Comparison of ENCODE assay signal across 8 cellular contexts in genomic region chr12:76032043-76032981, GRCh38. TPM values are rescaled to one million over a fixed set of nuclear protein-coding genes. Genes with fewer than 3 reads are reported as not detected.
A peak's percentile ranks its signal among the peaks of the same experiment; 100 is the strongest.
DNase-seq lines count a peak whose midpoint lies in the region; ATAC-seq and TF ChIP-seq lines count a peak whose summit lies in the region.

No MANE protein-coding gene starts in this region.

- peak overlapping the region; percentile 100 for H3K4me2 ChIP-seq in IMR-90 (ENCODE audit: low read depth, low read length)

- peak overlapping the region; percentile 95 for H2BK5ac ChIP-seq in IMR-90 (ENCODE audit: low read depth, low read length, poor library complexity, severe bottlenecking)

- H3K36me3 ChIP-seq in IMR-90 (ENCODE audit: control insufficient read depth, insufficient read depth, low read length), result peaks cover 25% of the 10 kb centered on the region

- H3K14ac ChIP-seq in IMR-90 (replicated peaks; ENCODE audit: low read depth, low read length), result peak overlapping the region; percentile 99

- in situ Hi-C loops in G401 (cut with HindIII; ENCODE audit: low sequenced_read_pairs) (no loop called here), IMR-90 (cut with MboI; ENCODE audit: low sequenced_read_pairs) (loop anchor here (25.0 kb wide), 1 partner anchor 695 kb away; the partner anchor contains the start of genes CAPS2 and GLIPR1L1)

- H2AK9ac ChIP-seq in IMR-90 (replicated peaks; ENCODE audit: low read depth, low read length, poor library complexity), result peak overlapping the region; percentile 84

- no peaks in the 10 kb centered on the region for H3K9me3 Mint-ChIP-seq in activated CD4-positive, alpha-beta T cell treated with anti-CD3 and anti-CD28 coated beads, Interleukin-2, amount 10 ng/mL, durations not matched to agents 24 days and 14 days
- H3K9me3 Mint-ChIP-seq in mesothelial cell of epicardium, result no peaks in the 10 kb centered on the region

- dilution Hi-C loops in IMR-90 (cut with HindIII; ENCODE audit: low sequenced_read_pairs, unreplicated experiment), result no loop called here

- TSS peak; percentile 67 for BruUV-seq in IMR-90 (replicated peaks; lab: Mats Ljungman, UMichigan)

- H2BK20ac ChIP-seq in IMR-90 (ENCODE audit: low read depth, low read length), result peak overlapping the region; percentile 84

- H3K23ac ChIP-seq in IMR-90 (ENCODE audit: low read depth, low read length), result peak overlapping the region; percentile 99

- 1% methylated on average over 19 of the region's 58 CpGs; no CpG with 5 or more reads in 1 of the 2 experiments for WGBS in IMR-90 (ENCODE audit: extremely low coverage in 2 of 2, insufficient read length in 1 of 2), 2 experiments

- H4K5ac ChIP-seq in IMR-90 (ENCODE audit: low read depth, low read length), result peak overlapping the region; percentile 99

- peak overlapping the region; percentile 92 for H3K27ac ChIP-seq in IMR-90 (ENCODE audit: insufficient read depth, low read length)
- peak overlapping the region; percentile 100 for H3K27ac ChIP-seq in epithelial cell of prostate
- peak overlapping the region; percentile 84 for H3K27ac ChIP-seq in substantia nigra (ENCODE audit: low read depth, low read length, poor library complexity, severe bottlenecking)

- peak; percentile 32; the same call in 1 of the 2 replicates for TF ChIP-seq POLR2A in IMR-90 (IDR thresholded peaks at IDR 0.05; ENCODE audit: low read depth, low read length)

- H2BK15ac ChIP-seq in IMR-90 (ENCODE audit: low read depth, low read length), result peak overlapping the region; percentile 91; the same call in 2 of the 3 replicates

- H3K4ac ChIP-seq in IMR-90 (ENCODE audit: low read depth, low read length), result peak overlapping the region; percentile 97

- H3K4me1 ChIP-seq in IMR-90 (ENCODE audit: control insufficient read depth, insufficient read depth, low read length), result peaks cover 9% of the 10 kb centered on the region

- H3K56ac ChIP-seq in IMR-90 (ENCODE audit: extremely low read depth, insufficient read depth, low read length), result peak overlapping the region; percentile 94

- H3K9ac ChIP-seq in IMR-90 (ENCODE audit: low read depth, low read length), result peak overlapping the region; percentile 100

- no peak for TF ChIP-seq RAD21 in IMR-90 (IDR thresholded peaks at IDR 0.05; ENCODE audit: low read length)

- H3K27me3 ChIP-seq in IMR-90 (ENCODE audit: control insufficient read depth, insufficient read depth, low read length), result no peaks in the 10 kb centered on the region

- H3K36me3 Mint-ChIP-seq in activated CD4-positive, alpha-beta T cell treated with anti-CD3 and anti-CD28 coated beads, Interleukin-2, amount 10 ng/mL, durations not matched to agents 24 days and 14 days (ENCODE audit: low read depth), result peaks cover 39% of the 10 kb centered on the region
- H3K36me3 Mint-ChIP-seq in mesothelial cell of epicardium, result no peaks in the 10 kb centered on the region

- H2AK5ac ChIP-seq in IMR-90 (ENCODE audit: low read depth, low read length), result peak overlapping the region; percentile 97

- TF ChIP-seq CTCF in IMR-90 (conservative IDR thresholded peaks at IDR 0.05; ENCODE audit: low read depth, low read length), result no peak
- TF ChIP-seq CTCF in mesothelial cell of epicardium (IDR thresholded peaks at IDR 0.05; ENCODE audit: unreplicated experiment), result no peak

- peak overlapping the region; percentile 99 for H3K18ac ChIP-seq in IMR-90 (ENCODE audit: low read depth, low read length)

- H3K79me1 ChIP-seq in IMR-90 (ENCODE audit: low read depth in 1 of 2, low read length in 2 of 2), result peaks cover 10 to 35% of the 10 kb centered on the region in 2 experiments

- peak overlapping the region; percentile 99 for H3K27ac Mint-ChIP-seq in activated CD4-positive, alpha-beta T cell treated with anti-CD3 and anti-CD28 coated beads, Interleukin-2, amount 10 ng/mL, durations not matched to agents 24 days and 14 days
- H3K27ac Mint-ChIP-seq in mesothelial cell of epicardium, result peak overlapping the region; percentile 96

- peaks cover 32% of the 10 kb centered on the region for H3K4me1 Mint-ChIP-seq in activated CD4-positive, alpha-beta T cell treated with anti-CD3 and anti-CD28 coated beads, Interleukin-2, amount 10 ng/mL, durations not matched to agents 24 days and 14 days
- H3K4me1 Mint-ChIP-seq in mesothelial cell of epicardium, result peaks cover 43% of the 10 kb centered on the region

- peaks cover 2% of the 10 kb centered on the region for H3K27me3 Mint-ChIP-seq in activated CD4-positive, alpha-beta T cell treated with anti-CD3 and anti-CD28 coated beads, Interleukin-2, amount 10 ng/mL, durations not matched to agents 24 days and 14 days
- no peaks in the 10 kb centered on the region for H3K27me3 Mint-ChIP-seq in mesothelial cell of epicardium (ENCODE audit: low read depth)

- peak overlapping the region; percentile 97 for H4K91ac ChIP-seq in IMR-90 (ENCODE audit: insufficient read depth, low read depth, low read length)

- ATAC-seq in GM21619 (IDR thresholded peaks at IDR 0.05; ENCODE audit: unreplicated experiment), result peak; percentile 29
- peak; percentile 19 for ATAC-seq in IMR-90 (ENCODE audit: low read depth)

- intact Hi-C loops in IMR-90 (cut with micrococcal nuclease), result loop anchor here (1.0 to 5.0 kb wide), 3 partner anchors 410 to 700 kb away; partner anchors contain the start of genes CAPS2 and GLIPR1L1
- intact Hi-C loops in activated CD4-positive, alpha-beta T cell treated with anti-CD3 and anti-CD28 coated beads, Interleukin-2, amount 10 ng/mL, durations not matched to agents 24 days and 14 days (cut with micrococcal nuclease), result loop anchor here (1.0 to 5.0 kb wide), 6 partner anchors 295 to 640 kb away; partner anchors contain the start of genes BBS10 and GLIPR1L2

- H2AFZ ChIP-seq in IMR-90 (replicated peaks; ENCODE audit: low read length, poor library complexity), result peak overlapping the region; percentile 83

- H3K9me3 ChIP-seq in IMR-90 (ENCODE audit: control insufficient read depth, insufficient read depth, low read length), result no peaks in the 10 kb centered on the region

- peak overlapping the region; percentile 99 for H3K4me3 Mint-ChIP-seq in activated CD4-positive, alpha-beta T cell treated with anti-CD3 and anti-CD28 coated beads, Interleukin-2, amount 10 ng/mL, durations not matched to agents 24 days and 14 days
- peak overlapping the region; percentile 94 for H3K4me3 Mint-ChIP-seq in mesothelial cell of epicardium

- DNase-seq in G401 (ENCODE audit: low spot score), result peak; percentile 61
- DNase-seq in IMR-90, result peak; percentile 70
- peak; percentile 84 for DNase-seq in activated CD4-positive, alpha-beta T cell treated with anti-CD3 and anti-CD28 coated beads, Interleukin-2, amount 10 ng/mL, durations not matched to agents 24 days and 14 days
- DNase-seq in epithelial cell of prostate (ENCODE audit: low read depth, low spot score), result no peak
- no peak for DNase-seq in mesothelial cell of epicardium (ENCODE audit: low spot score in 2 of 2, unreplicated experiment in 2 of 2)
- peak in 22 of 49 donors; percentile 24 to 79 (median 56) for DNase-seq in substantia nigra (lab: John Stamatoyannopoulos, UW)
- DNase-seq in middle frontal gyrus (ENCODE audit: extremely low spot score, low spot score), result no peak

- H2BK120ac ChIP-seq in IMR-90 (ENCODE audit: low read depth, low read length), result peak overlapping the region; percentile 93

- H3K4me3 ChIP-seq in IMR-90 (ENCODE audit: insufficient read depth, low read depth, low read length), result peak overlapping the region; percentile 59

- H4K8ac ChIP-seq in IMR-90 (ENCODE audit: low read depth in 2 of 2, low read length in 2 of 2), result peak overlapping the region; percentile 92 to 95

- POLR2A ChIA-PET in IMR-90 (lab: Charles Lee; ENCODE audit: unreplicated experiment), result interaction anchor here (0.5 to 2.0 kb wide), 15 partner anchors 8 to 521 kb away, joined by 3 to 7 read pairs (median 4); partner anchors contain the start of gene KRR1

- peaks cover 22% of the 10 kb centered on the region for H4K20me1 ChIP-seq in IMR-90 (ENCODE audit: insufficient read depth, low read length)

- CTCF ChIA-PET in IMR-90 (lab: Yijun Ruan, JAX), result interaction anchor here (0.7 to 2.0 kb wide), 10 partner anchors 126 to 506 kb away, joined by 3 to 8 read pairs (median 4); partner anchors contain the start of gene BBS10

- peaks cover 5% of the 10 kb centered on the region for H3K9me1 ChIP-seq in IMR-90 (ENCODE audit: insufficient read depth, low read length)

TF ChIP-seq in IMR-90, 13 proteins besides CTCF, POLR2A, EP300 and RAD21 (continues in another document):
- TF ChIP-seq FOS (IDR thresholded peaks at IDR 0.05; ENCODE audit: low read depth, low read length) (no peak), ELK1 (IDR thresholded peaks at IDR 0.05; ENCODE audit: borderline replicate concordance, low read depth, low read length) (no peak), MAZ (IDR thresholded peaks at IDR 0.05; ENCODE audit: borderline replicate concordance, low read depth, low read length) (no peak), BHLHE40 (IDR thresholded peaks at IDR 0.05; ENCODE audit: low read depth, low read length) (no peak), MXI1 (IDR thresholded peaks at IDR 0.05; ENCODE audit: borderline replicate concordance, low read depth, low read length) (no peak), MAFK (IDR thresholded peaks at IDR 0.05; ENCODE audit: low read depth, low read length) (no peak)

RNA-seq across cellular contexts. Expression of gene PHLDA1, which starts 0.7 kb away (rescaled TPM):
- 3.5 and 3.7 TPM in 2 replicates for total RNA-seq in G401 (2014; rRNA removed; shearing (Covaris generic))
- 27.8 and 47.8 TPM in 2 replicates for total RNA-seq in IMR-90 (2012; rRNA removed)
- polyA plus RNA-seq in IMR-90 (2012; rRNA removed), result 28.9 and 32.4 TPM in 2 replicates
- 38.1 and 58.3 TPM in 2 replicates for polyA plus RNA-seq in IMR-90 (2012; cell fraction: cytosol; rRNA removed)
- polyA plus RNA-seq in IMR-90 (2012; cell fraction: nucleus; rRNA removed; ENCODE audit: low replicate concordance), result 63.4 and 81.1 TPM in 2 replicates
- total RNA-seq in activated CD4-positive, alpha-beta T cell treated with anti-CD3 and anti-CD28 coated beads, Interleukin-2, amount 10 ng/mL, durations not matched to agents 24 days and 14 days, result 59.6 and 60.7 TPM in 2 replicates
- total RNA-seq in mesothelial cell of epicardium, result 23.4 to 24.4 TPM (median 23.6 TPM) in 3 replicates

RNA-seq across cellular contexts. Expression of gene NAP1L1, which starts 52.2 kb away (rescaled TPM):
- 691 and 894 TPM in 2 replicates for total RNA-seq in G401 (2014; rRNA removed; shearing (Covaris generic))
- 86.4 and 166 TPM in 2 replicates for total RNA-seq in IMR-90 (2012; rRNA removed)
- polyA plus RNA-seq in IMR-90 (2012; rRNA removed), result 160 and 200 TPM in 2 replicates
- polyA plus RNA-seq in IMR-90 (2012; cell fraction: cytosol; rRNA removed), result 69.9 and 71.8 TPM in 2 replicates
- polyA plus RNA-seq in IMR-90 (2012; cell fraction: nucleus; rRNA removed; ENCODE audit: low replicate concordance), result 28.8 and 129 TPM in 2 replicates
- 652 and 689 TPM in 2 replicates for total RNA-seq in activated CD4-positive, alpha-beta T cell treated with anti-CD3 and anti-CD28 coated beads, Interleukin-2, amount 10 ng/mL, durations not matched to agents 24 days and 14 days
- 867 to 887 TPM (median 880 TPM) in 3 replicates for total RNA-seq in mesothelial cell of epicardium

Comparison
In these comparisons a context has a peak if more than half of its experiments do, and no peak if none do; other contexts are left out.
1. DNase-seq: peak in G401 (single experiment), IMR-90 (single experiment) and activated CD4-positive, alpha-beta T cell treated with anti-CD3 and anti-CD28 coated beads, Interleukin-2, amount 10 ng/mL, durations not matched to agents 24 days and 14 days (single experiment); none in epithelial cell of prostate (single experiment), mesothelial cell of epicardium (0 of 2) and middle frontal gyrus (single experiment).
2. Peak in every context shown above with its lines, with median percentiles within 50 percentile points of each other: H3K27ac ChIP-seq.